ENCODE assay signal across 1 cellular context in the genomic region with DNA sequence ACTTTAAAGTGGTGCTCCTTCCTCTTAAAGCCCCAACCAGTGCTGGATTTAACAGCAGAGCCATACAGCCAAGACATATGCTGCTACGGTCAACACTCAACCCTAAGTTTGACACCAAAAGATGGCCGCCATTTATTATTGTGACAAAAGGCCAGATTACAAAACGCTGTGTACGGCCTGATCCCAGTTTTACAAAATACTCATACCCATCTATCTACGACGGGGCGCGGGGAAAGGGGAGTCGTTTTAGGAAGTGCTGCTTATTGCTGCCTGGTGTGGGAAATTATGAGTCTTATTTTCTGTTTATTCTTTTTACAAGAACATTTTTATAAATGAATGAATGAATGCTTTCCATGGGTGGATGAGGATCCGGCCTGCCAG.
TF ChIP-seq lines count a peak whose summit lies in the region.

No MANE protein-coding gene starts in this region.

TF ChIP-seq in GM23338, 12 proteins besides CTCF, POLR2A, EP300 and RAD21 (continued from another document):
- TF ChIP-seq, protein P1, sequence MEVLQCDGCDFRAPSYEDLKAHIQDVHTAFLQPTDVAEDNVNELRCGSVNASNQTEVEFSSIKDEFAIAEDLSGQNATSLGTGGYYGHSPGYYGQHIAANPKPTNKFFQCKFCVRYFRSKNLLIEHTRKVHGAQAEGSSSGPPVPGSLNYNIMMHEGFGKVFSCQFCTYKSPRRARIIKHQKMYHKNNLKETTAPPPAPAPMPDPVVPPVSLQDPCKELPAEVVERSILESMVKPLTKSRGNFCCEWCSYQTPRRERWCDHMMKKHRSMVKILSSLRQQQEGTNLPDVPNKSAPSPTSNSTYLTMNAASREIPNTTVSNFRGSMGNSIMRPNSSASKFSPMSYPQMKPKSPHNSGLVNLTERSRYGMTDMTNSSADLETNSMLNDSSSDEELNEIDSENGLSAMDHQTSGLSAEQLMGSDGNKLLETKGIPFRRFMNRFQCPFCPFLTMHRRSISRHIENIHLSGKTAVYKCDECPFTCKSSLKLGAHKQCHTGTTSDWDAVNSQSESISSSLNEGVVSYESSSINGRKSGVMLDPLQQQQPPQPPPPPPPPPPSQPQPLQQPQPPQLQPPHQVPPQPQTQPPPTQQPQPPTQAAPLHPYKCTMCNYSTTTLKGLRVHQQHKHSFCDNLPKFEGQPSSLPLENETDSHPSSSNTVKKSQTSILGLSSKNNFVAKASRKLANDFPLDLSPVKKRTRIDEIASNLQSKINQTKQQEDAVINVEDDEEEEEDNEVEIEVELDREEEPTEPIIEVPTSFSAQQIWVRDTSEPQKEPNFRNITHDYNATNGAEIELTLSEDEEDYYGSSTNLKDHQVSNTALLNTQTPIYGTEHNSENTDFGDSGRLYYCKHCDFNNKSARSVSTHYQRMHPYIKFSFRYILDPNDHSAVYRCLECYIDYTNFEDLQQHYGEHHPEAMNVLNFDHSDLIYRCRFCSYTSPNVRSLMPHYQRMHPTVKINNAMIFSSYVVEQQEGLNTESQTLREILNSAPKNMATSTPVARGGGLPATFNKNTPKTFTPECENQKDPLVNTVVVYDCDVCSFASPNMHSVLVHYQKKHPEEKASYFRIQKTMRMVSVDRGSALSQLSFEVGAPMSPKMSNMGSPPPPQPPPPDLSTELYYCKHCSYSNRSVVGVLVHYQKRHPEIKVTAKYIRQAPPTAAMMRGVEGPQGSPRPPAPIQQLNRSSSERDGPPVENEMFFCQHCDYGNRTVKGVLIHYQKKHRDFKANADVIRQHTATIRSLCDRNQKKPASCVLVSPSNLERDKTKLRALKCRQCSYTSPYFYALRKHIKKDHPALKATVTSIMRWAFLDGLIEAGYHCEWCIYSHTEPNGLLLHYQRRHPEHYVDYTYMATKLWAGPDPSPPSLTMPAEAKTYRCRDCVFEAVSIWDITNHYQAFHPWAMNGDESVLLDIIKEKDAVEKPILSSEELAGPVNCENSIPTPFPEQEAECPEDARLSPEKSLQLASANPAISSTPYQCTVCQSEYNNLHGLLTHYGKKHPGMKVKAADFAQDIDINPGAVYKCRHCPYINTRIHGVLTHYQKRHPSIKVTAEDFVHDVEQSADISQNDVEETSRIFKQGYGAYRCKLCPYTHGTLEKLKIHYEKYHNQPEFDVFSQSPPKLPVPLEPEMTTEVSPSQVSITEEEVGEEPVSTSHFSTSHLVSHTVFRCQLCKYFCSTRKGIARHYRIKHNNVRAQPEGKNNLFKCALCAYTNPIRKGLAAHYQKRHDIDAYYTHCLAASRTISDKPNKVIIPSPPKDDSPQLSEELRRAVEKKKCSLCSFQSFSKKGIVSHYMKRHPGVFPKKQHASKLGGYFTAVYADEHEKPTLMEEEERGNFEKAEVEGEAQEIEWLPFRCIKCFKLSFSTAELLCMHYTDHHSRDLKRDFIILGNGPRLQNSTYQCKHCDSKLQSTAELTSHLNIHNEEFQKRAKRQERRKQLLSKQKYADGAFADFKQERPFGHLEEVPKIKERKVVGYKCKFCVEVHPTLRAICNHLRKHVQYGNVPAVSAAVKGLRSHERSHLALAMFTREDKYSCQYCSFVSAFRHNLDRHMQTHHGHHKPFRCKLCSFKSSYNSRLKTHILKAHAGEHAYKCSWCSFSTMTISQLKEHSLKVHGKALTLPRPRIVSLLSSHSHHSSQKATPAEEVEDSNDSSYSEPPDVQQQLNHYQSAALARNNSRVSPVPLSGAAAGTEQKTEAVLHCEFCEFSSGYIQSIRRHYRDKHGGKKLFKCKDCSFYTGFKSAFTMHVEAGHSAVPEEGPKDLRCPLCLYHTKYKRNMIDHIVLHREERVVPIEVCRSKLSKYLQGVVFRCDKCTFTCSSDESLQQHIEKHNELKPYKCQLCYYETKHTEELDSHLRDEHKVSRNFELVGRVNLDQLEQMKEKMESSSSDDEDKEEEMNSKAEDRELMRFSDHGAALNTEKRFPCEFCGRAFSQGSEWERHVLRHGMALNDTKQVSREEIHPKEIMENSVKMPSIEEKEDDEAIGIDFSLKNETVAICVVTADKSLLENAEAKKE (CRISPR knock-in tag; IDR thresholded peaks at IDR 0.05) = no peak
- TF ChIP-seq EZH2 (IDR thresholded peaks at IDR 0.05; ENCODE audit: low read depth, unreplicated experiment) = no peak
- TF ChIP-seq, protein P2, sequence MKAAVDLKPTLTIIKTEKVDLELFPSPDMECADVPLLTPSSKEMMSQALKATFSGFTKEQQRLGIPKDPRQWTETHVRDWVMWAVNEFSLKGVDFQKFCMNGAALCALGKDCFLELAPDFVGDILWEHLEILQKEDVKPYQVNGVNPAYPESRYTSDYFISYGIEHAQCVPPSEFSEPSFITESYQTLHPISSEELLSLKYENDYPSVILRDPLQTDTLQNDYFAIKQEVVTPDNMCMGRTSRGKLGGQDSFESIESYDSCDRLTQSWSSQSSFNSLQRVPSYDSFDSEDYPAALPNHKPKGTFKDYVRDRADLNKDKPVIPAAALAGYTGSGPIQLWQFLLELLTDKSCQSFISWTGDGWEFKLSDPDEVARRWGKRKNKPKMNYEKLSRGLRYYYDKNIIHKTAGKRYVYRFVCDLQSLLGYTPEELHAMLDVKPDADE (IDR thresholded peaks at IDR 0.05) = no peak
- no peak for TF ChIP-seq ZNF114 (CRISPR knock-in tag; IDR thresholded peaks at IDR 0.05)
